Comparison of ENCODE assay signal across 1 cellular context in the genomic region with DNA sequence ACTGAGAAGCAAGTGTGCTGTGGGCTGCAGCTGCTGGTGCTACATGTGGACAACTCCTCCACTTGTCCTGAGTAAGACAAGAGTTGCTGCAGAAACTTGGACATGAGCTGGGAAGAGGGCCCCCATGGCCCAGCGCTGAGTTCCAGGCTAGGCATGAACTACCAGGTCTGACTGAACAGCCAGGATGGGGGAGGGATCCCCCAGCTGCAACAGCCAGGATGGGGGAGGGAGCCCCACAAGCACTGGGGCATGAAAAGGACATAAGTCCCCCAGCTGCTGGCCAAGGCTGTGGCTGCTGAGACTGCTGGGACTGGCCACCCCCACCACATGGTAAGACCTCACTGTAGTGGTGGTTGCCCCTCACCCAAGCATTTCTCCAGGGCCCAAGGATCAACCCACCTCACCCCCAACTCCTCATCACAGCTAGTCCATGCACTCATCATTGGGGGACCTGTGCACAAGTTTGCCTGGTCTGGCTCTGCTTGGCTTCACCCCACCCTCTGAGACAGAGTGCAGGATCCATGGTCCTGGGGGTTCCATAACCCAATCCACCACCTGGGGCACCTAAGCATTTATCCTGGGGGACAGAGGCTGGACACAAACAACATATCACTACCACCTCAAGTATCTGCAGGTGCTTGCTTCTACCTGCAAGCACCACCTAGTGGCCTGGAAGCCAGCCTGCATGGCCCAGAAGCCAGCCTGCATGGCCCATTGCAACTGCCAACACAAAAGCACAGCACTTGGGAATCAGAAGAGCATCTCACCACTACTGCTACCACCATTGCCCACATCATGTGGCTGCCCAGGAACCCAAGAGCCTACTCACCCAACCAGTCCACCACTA.
TF ChIP-seq lines count a peak whose summit lies in the region.

No MANE protein-coding gene starts in this region.

TF ChIP-seq in HepG2, 621 proteins besides CTCF, POLR2A, EP300 and RAD21 (continued from another document):
- TF ChIP-seq, protein P1, sequence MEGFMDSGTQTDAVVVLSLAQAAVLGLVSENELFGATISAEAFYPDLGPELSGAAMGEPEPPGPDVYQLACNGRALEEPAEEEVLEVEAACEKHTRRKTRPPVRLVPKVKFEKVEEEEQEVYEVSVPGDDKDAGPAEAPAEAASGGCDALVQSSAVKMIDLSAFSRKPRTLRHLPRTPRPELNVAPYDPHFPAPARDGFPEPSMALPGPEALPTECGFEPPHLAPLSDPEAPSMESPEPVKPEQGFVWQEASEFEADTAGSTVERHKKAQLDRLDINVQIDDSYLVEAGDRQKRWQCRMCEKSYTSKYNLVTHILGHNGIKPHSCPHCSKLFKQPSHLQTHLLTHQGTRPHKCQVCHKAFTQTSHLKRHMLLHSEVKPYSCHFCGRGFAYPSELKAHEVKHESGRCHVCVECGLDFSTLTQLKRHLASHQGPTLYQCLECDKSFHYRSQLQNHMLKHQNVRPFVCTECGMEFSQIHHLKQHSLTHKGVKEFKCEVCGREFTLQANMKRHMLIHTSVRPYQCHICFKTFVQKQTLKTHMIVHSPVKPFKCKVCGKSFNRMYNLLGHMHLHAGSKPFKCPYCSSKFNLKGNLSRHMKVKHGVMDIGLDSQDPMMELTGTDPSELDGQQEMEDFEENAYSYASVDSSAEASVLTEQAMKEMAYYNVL (CRISPR knock-in tag; IDR thresholded peaks at IDR 0.05; ENCODE audit: borderline replicate concordance): peak; percentile 34; the same call in 1 of the 2 replicates
- peak; percentile 24; the same call in 1 of the 2 replicates for TF ChIP-seq JUND (CRISPR knock-in tag; IDR thresholded peaks at IDR 0.05)
- no peak for TF ChIP-seq ZNF678 (CRISPR knock-in tag; IDR thresholded peaks at IDR 0.05)
- 0 out of 2 replicates have a peak, but pooled peaks have one; percentile 65 for TF ChIP-seq ZNF619 (CRISPR knock-in tag; IDR thresholded peaks at IDR 0.05)
- TF ChIP-seq MIXL1 (CRISPR knock-in tag; IDR thresholded peaks at IDR 0.05): 0 out of 2 replicates have a peak, but pooled peaks have one; percentile 34
- peak; percentile 32; the same call in 1 of the 2 replicates for TF ChIP-seq ZNF235 (CRISPR knock-in tag; IDR thresholded peaks at IDR 0.05; ENCODE audit: borderline replicate concordance)
- TF ChIP-seq ZNF792 (CRISPR knock-in tag; IDR thresholded peaks at IDR 0.05): 0 out of 2 replicates have a peak, but pooled peaks have one; percentile 42
- TF ChIP-seq ZBED4 (CRISPR knock-in tag; IDR thresholded peaks at IDR 0.05; ENCODE audit: borderline replicate concordance): 0 out of 2 replicates have a peak, but pooled peaks have one; percentile 22
- TF ChIP-seq ZBTB7A (CRISPR knock-in tag; IDR thresholded peaks at IDR 0.05): no peak
- no peak for TF ChIP-seq NR0B2 (CRISPR knock-in tag; IDR thresholded peaks at IDR 0.05)
- TF ChIP-seq PAF1 (CRISPR knock-in tag; IDR thresholded peaks at IDR 0.05): no peak
- no peak for TF ChIP-seq PCBP2 (optimal IDR thresholded peaks at IDR 0.05; ENCODE audit: low read depth, low read length, poor library complexity, severe bottlenecking)
- TF ChIP-seq NFKB2 (CRISPR knock-in tag; IDR thresholded peaks at IDR 0.05; ENCODE audit: borderline replicate concordance): peak; percentile 42; the same call in 1 of the 2 replicates
- TF ChIP-seq, protein P2, sequence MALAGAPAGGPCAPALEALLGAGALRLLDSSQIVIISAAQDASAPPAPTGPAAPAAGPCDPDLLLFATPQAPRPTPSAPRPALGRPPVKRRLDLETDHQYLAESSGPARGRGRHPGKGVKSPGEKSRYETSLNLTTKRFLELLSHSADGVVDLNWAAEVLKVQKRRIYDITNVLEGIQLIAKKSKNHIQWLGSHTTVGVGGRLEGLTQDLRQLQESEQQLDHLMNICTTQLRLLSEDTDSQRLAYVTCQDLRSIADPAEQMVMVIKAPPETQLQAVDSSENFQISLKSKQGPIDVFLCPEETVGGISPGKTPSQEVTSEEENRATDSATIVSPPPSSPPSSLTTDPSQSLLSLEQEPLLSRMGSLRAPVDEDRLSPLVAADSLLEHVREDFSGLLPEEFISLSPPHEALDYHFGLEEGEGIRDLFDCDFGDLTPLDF (CRISPR knock-in tag; IDR thresholded peaks at IDR 0.05): no peak
